Comparison of ENCODE assay signal across 18 cellular contexts in the genomic region with DNA sequence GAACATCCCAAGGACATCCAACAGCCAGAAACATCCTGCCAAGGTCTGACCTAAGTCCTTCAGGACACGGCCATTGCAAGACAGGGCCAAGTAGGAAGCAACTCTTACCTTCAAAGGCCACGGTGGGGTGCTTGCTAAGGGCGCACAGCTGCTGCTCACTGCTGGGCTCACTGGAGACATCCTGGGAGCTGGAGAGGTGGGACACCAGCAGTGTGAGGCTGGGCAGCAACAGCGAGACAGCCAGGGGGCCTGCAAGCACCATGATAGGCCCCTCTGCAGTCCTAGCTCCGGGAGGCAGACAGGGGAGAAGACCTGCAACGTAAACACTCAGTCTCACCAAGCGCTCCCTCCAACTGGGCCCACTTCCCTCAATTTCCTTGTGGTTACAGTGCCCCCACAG.
A peak's percentile ranks its signal among the peaks of the same experiment; 100 is the strongest.
DNase-seq lines count a peak whose midpoint lies in the region; ATAC-seq and TF ChIP-seq lines count a peak whose summit lies in the region.
"Had no signal": no experiment of that assay in that cellular context is flagged by ENCODE, and none has a peak within 500 bp of the region (broad histone marks: within the 10 kb centered on the region; RNA-seq: fewer than 3 reads in every experiment).

No MANE protein-coding gene starts in this region.

- no peak for TF ChIP-seq POLR2A in uterus (IDR thresholded peaks at IDR 0.05)

- TF ChIP-seq CTCF in right atrium auricular region (IDR thresholded peaks at IDR 0.05) (peak in 1 of 2 donors; percentile 66), fibroblast of villous mesenchyme (IDR thresholded peaks at IDR 0.05; ENCODE audit: insufficient read depth, low read depth, low read length) (peak; percentile 5), uterus (IDR thresholded peaks at IDR 0.05) (no peak)

- no peak overlapping the region for H2AFZ ChIP-seq in trophoblast cell (ENCODE audit: insufficient read depth, low read length, poor library complexity)
- H2AFZ ChIP-seq: GM23248 had no signal

- no peak overlapping the region for H3K4me3 ChIP-seq in right atrium auricular region
- no peak overlapping the region for H3K4me3 ChIP-seq in fibroblast of villous mesenchyme (ENCODE audit: low read depth, low read length)
- no peak overlapping the region for H3K4me3 ChIP-seq in trophoblast cell (ENCODE audit: low read depth, low read length)
- H3K4me3 ChIP-seq in uterus, result no peak overlapping the region
- H3K4me3 ChIP-seq: A549, gastroesophageal sphincter, GM23248 had no signal

- H3K23ac ChIP-seq in trophoblast cell (ENCODE audit: low read length), result no peak overlapping the region

- no peaks in the 10 kb centered on the region for H3K9me3 ChIP-seq in right atrium auricular region
- H3K9me3 ChIP-seq in trophoblast cell (ENCODE audit: insufficient read depth, low read depth, low read length), result peaks cover 4% of the 10 kb centered on the region
- H3K9me3 ChIP-seq in uterus, result no peaks in the 10 kb centered on the region
- H3K9me3 ChIP-seq: A549, gastroesophageal sphincter, neutrophil had no signal

- H3K27ac ChIP-seq in right atrium auricular region (no peak overlapping the region), trophoblast cell (ENCODE audit: low read depth, low read length) (no peak overlapping the region), uterus (peak overlapping the region in 1 of 2 donors; percentile 37)
- H3K27ac ChIP-seq: A549, epithelial cell of prostate, gastroesophageal sphincter, GM23248, neutrophil had no signal

- H2BK12ac ChIP-seq in trophoblast cell (ENCODE audit: low read length), result no peak overlapping the region

- no peak overlapping the region for H4K8ac ChIP-seq in trophoblast cell (ENCODE audit: low read depth, low read length)

- ATAC-seq in Right ventricle myocardium inferior, result peak; percentile 64
- no peak for ATAC-seq in GM21423 (IDR thresholded peaks at IDR 0.05; ENCODE audit: unreplicated experiment)
- ATAC-seq: gastroesophageal sphincter had no signal

- intact Hi-C loops in Right ventricle myocardium inferior (cut with DNase I), result loop anchor here (5.0 to 10.0 kb wide), 2 partner anchors 34 to 606 kb away; no protein-coding TSS in a partner anchor
- intact Hi-C loops in uterus (cut with DNase I; ENCODE audit: low total_unique reads), result loop anchor here (10.0 kb wide), 1 partner anchor 76 kb away; a partner anchor contains a TSS

- no CpG with 5 or more reads among the region's 7 CpGs for WGBS in trophoblast cell (ENCODE audit: extremely low coverage, insufficient coverage, insufficient read length)

- H4K91ac ChIP-seq in trophoblast cell (ENCODE audit: low read depth, low read length), result peak overlapping the region; percentile 9

- no peak overlapping the region for H3K4me2 ChIP-seq in trophoblast cell (ENCODE audit: low read length)

- no peak overlapping the region for H3K9ac ChIP-seq in trophoblast cell (ENCODE audit: low read length)
- H3K9ac ChIP-seq: GM23248 had no signal

- no peaks in the 10 kb centered on the region for H3K79me2 ChIP-seq in trophoblast cell (ENCODE audit: control insufficient read depth, insufficient read depth, low read length, poor library complexity)

- no peak for DNase-seq in Right ventricle myocardium inferior (ENCODE audit: missing footprints)
- DNase-seq in right atrium auricular region (ENCODE audit: low spot score), result no peak
- DNase-seq in NCI-H524 treated with DMSO at 0.1 percent for 48 hours (lab: John Stamatoyannopoulos, UW), result peak; percentile 23
- DNase-seq in fibroblast of villous mesenchyme (ENCODE audit: low read depth), result no peak
- DNase-seq in trophoblast cell, result no peak
- DNase-seq in activated naive CD4-positive, alpha-beta T cell treated with anti-CD3 and anti-CD28 coated beads, Interleukin-2, amount 50 U/mL, for 16 hours, result no peak
- DNase-seq in uterus, result no peak
- DNase-seq: activated CD4-positive, alpha-beta T cell treated with anti-CD3 and anti-CD28 coated beads for 4 hours; activated CD8-positive, alpha-beta memory T cell treated with anti-CD3 and anti-CD28 coated beads, Interleukin-2, amount 50 U/mL, for 48 hours; activated naive CD4-positive, alpha-beta T cell treated with Interleukin-2 at 50 U/mL for 16 hours; GM23248; NCI-H1105 treated with DMSO at 0.1 percent for 48 hours; NCI-H2171 treated with DMSO at 0.1 percent for 48 hours had no signal

- H3K79me1 ChIP-seq in trophoblast cell (ENCODE audit: low read length), result peaks cover 8% of the 10 kb centered on the region

- H2BK120ac ChIP-seq in trophoblast cell (ENCODE audit: insufficient read depth, low read length, poor library complexity), result no peak overlapping the region

- H3K4ac ChIP-seq in trophoblast cell (ENCODE audit: low read depth, low read length), result no peak overlapping the region

- H3K14ac ChIP-seq in trophoblast cell (ENCODE audit: low read length), result no peak overlapping the region

- H3K4me1 ChIP-seq in right atrium auricular region (peaks cover 0 to 27% of the 10 kb centered on the region in 2 donors), trophoblast cell (ENCODE audit: control insufficient read depth in 1 of 2, insufficient read depth in 2 of 2, low read length in 2 of 2) (peaks cover 11 to 12% of the 10 kb centered on the region in 2 experiments), uterus (no peaks in the 10 kb centered on the region)

- no peak overlapping the region for H2AK5ac ChIP-seq in trophoblast cell (ENCODE audit: low read length)

- no peak overlapping the region for H4K12ac ChIP-seq in trophoblast cell (ENCODE audit: low read depth, low read length)

- H3K27me3 ChIP-seq in right atrium auricular region (no peaks in the 10 kb centered on the region), trophoblast cell (ENCODE audit: insufficient read depth, low read length) (no peaks in the 10 kb centered on the region), uterus (no peaks in the 10 kb centered on the region)
- H3K27me3 ChIP-seq: gastroesophageal sphincter, neutrophil had no signal

- no peak overlapping the region for H2BK5ac ChIP-seq in trophoblast cell (ENCODE audit: low read depth, low read length, poor library complexity)

- no peaks in the 10 kb centered on the region for H3K36me3 ChIP-seq in right atrium auricular region
- H3K36me3 ChIP-seq in trophoblast cell (ENCODE audit: control insufficient read depth in 1 of 2, insufficient read depth in 2 of 2, low read length in 2 of 2), result no peaks in the 10 kb centered on the region
- H3K36me3 ChIP-seq in uterus, result no peaks in the 10 kb centered on the region
- H3K36me3 ChIP-seq: gastroesophageal sphincter, neutrophil had no signal

- no peak overlapping the region for H3K18ac ChIP-seq in trophoblast cell (ENCODE audit: low read length)
